30 cellular contexts compared by ENCODE assay signal in genomic region chr7:145350334-145350733, GRCh38.
"Had no signal": no experiment of that assay in that cellular context is flagged by ENCODE, and none has a peak within 500 bp of the region (broad histone marks: within the 10 kb centered on the region; RNA-seq: fewer than 3 reads in every experiment).

No MANE protein-coding gene starts in this region.

- H3K4me3 ChIP-seq: ascending aorta, cardiac muscle cell had no signal

- H3K9me3 ChIP-seq: ascending aorta had no signal

- DNase-seq: activated B cell treated with CpG ODN at 0.5 μM for 24 hours; activated CD4-positive, alpha-beta memory T cell treated with anti-CD3 and anti-CD28 coated beads, Interleukin-2, amount 10 ng/mL, durations not matched to agents 7 days and 5 days; activated CD4-positive, alpha-beta T cell treated with anti-CD3 and anti-CD28 coated beads for 4 hours; activated CD4-positive, alpha-beta T cell treated with anti-CD3 and anti-CD28 coated beads, Interleukin-2, amount 10 ng/mL, durations not matched to agents 24 days and 14 days; activated CD4-positive, alpha-beta T cell treated with anti-CD3 and anti-CD28 coated beads, Interleukin-2, amount 50 U/mL, for 1 hour; activated CD4-positive, alpha-beta T cell treated with anti-CD3 and anti-CD28 coated beads, Interleukin-2, amount 50 U/mL, for 4 hours; activated CD4-positive, CD25-positive, alpha-beta regulatory T cell treated with anti-CD3 and anti-CD28 coated beads, Interleukin-2, amount 50 U/mL, for 72 hours; activated CD8-positive, alpha-beta memory T cell treated with anti-CD3 and anti-CD28 coated beads for 24 hours; activated CD8-positive, alpha-beta memory T cell treated with anti-CD3 and anti-CD28 coated beads, Interleukin-2, amount 10 ng/mL, durations not matched to agents 7 days and 5 days; activated CD8-positive, alpha-beta memory T cell treated with anti-CD3 and anti-CD28 coated beads, Interleukin-2, amount 50 U/mL, for 48 hours; activated CD8-positive, alpha-beta T cell treated with anti-CD3 and anti-CD28 coated beads, Interleukin-2, amount 10 ng/mL, durations not matched to agents 7 days and 5 days; activated effector memory CD4-positive, alpha-beta T cell treated with Interleukin-2 at 50 U/mL for 16 hours; activated gamma-delta T cell; activated naive CD4-positive, alpha-beta T cell treated with anti-CD3 and anti-CD28 coated beads, Interleukin-2, amount 10 ng/mL, durations not matched to agents 7 days and 5 days; activated naive CD4-positive, alpha-beta T cell treated with Interleukin-2 at 50 U/mL for 16 hours; activated naive CD8-positive, alpha-beta T cell treated with anti-CD3 and anti-CD28 coated beads, Interleukin-2, amount 10 ng/mL, durations not matched to agents 7 days and 5 days; activated naive CD8-positive, alpha-beta T cell treated with anti-CD3 and anti-CD28 coated beads, Interleukin-2, amount 50 U/mL, for 24 hours; activated T-cell treated with anti-CD3 and anti-CD28 coated beads, Interleukin-2, amount 50 U/mL, for 24 hours; activated T-cell treated with anti-CD3 and anti-CD28 coated beads, Interleukin-2, amount 50 U/mL, for 48 hours; amygdala; anterior cingulate cortex; caudate nucleus; cerebellar nuclear complex; T-helper 2 cell; T-helper 9 cell had no signal

- H3K27me3 ChIP-seq: ascending aorta, cardiac muscle cell had no signal

- H3K36me3 ChIP-seq: ascending aorta, cardiac muscle cell had no signal

- H3K27ac ChIP-seq: ascending aorta, cardiac muscle cell, VCaP had no signal

- FAIRE-seq: bronchial epithelial cell, TTC549 had no signal

- H3K4me1 ChIP-seq: ascending aorta had no signal

- ATAC-seq: activated CD8-positive, alpha-beta memory T cell treated with anti-CD3 and anti-CD28 coated beads, Interleukin-2, amount 10 ng/mL, durations not matched to agents 7 days and 5 days; activated CD8-positive, alpha-beta T cell treated with anti-CD3 and anti-CD28 coated beads, Interleukin-2, amount 10 ng/mL, durations not matched to agents 7 days and 5 days; activated naive CD8-positive, alpha-beta T cell treated with anti-CD3 and anti-CD28 coated beads, Interleukin-2, amount 50 U/mL, for 24 hours had no signal
